Comparison of ENCODE assay signal across 8 cellular contexts in genomic region chr11:17208257-17208999, GRCh38. TPM values are rescaled to one million over a fixed set of nuclear protein-coding genes. Genes with fewer than 3 reads are reported as not detected.
A peak's percentile ranks its signal among the peaks of the same experiment; 100 is the strongest.
DNase-seq lines count a peak whose midpoint lies in the region; ATAC-seq and TF ChIP-seq lines count a peak whose summit lies in the region.

No MANE protein-coding gene starts in this region.

- H3K9me2 ChIP-seq in GM23338 (ENCODE audit: insufficient read depth) (no peaks in the 10 kb centered on the region), Karpas-422 (replicated peaks; ENCODE audit: insufficient read depth, low read length) (no peaks in the 10 kb centered on the region)

- H3K27ac Mint-ChIP-seq in GM23338: peak overlapping the region; percentile 99

- peaks cover 25% of the 10 kb centered on the region for H3K36me3 Mint-ChIP-seq in GM23338 (ENCODE audit: low read depth)

- H3K27me3 Mint-ChIP-seq in GM23338 (ENCODE audit: insufficient read depth, low read depth, poor library complexity): peaks cover 6% of the 10 kb centered on the region

- in situ Hi-C loops in astrocyte of the cerebellum (cut with HindIII; ENCODE audit: low sequenced_read_pairs): no loop called here

- peaks cover 55% of the 10 kb centered on the region for H3K79me2 ChIP-seq in GM23338 (replicated peaks; ENCODE audit: insufficient read depth)
- peaks cover 51% of the 10 kb centered on the region for H3K79me2 ChIP-seq in Karpas-422 (ENCODE audit: low read length)

- H2AFZ ChIP-seq in GM23338 (peak overlapping the region; percentile 85), Karpas-422 (ENCODE audit: low read length) (peak overlapping the region; percentile 94)

- peaks cover 17% of the 10 kb centered on the region for H3K4me1 Mint-ChIP-seq in GM23338

- TF ChIP-seq CTCF in GM23338 (conservative IDR thresholded peaks at IDR 0.05; ENCODE audit: low read depth in 2 of 2): no peak
- no peak for TF ChIP-seq CTCF in astrocyte of the cerebellum (IDR thresholded peaks at IDR 0.05; ENCODE audit: low read depth, low read length, missing control alignments)
- peak; percentile 4 for TF ChIP-seq CTCF in psoas muscle (IDR thresholded peaks at IDR 0.05)

- H3F3A ChIP-seq in GM23338 (replicated peaks; ENCODE audit: low read depth): no peaks in the 10 kb centered on the region

- H3K4me3 ChIP-seq in GM08714 (ENCODE audit: low read length) (peak overlapping the region; percentile 68), GM23338 (peak overlapping the region; percentile 77), Karpas-422 (ENCODE audit: low read length) (peak overlapping the region; percentile 89), astrocyte of the cerebellum (ENCODE audit: low read depth, low read length) (peak overlapping the region; percentile 86), psoas muscle (peak overlapping the region; percentile 78)

- peak; percentile 72 for ATAC-seq in GM23338
- ATAC-seq in psoas muscle: peak; percentile 70 to 75 (median 72)

- 4 to 6% (median 6%) methylated on average over 25 to 26 of the region's 26 CpGs for WGBS in psoas muscle, 3 donors

- H3K9ac ChIP-seq in Karpas-422 (ENCODE audit: low read length): peak overlapping the region; percentile 95

- H3K27ac ChIP-seq in GM23338 (ENCODE audit: low read depth): peak overlapping the region; percentile 98
- H3K27ac ChIP-seq in Karpas-422 (ENCODE audit: low read length): peak overlapping the region; percentile 82
- H3K27ac ChIP-seq in psoas muscle: peak overlapping the region; percentile 88

- H3K9me3 ChIP-seq in Karpas-422 (ENCODE audit: low read length) (no peaks in the 10 kb centered on the region), psoas muscle (no peaks in the 10 kb centered on the region)

- H3K27me3 ChIP-seq in GM23338 (ENCODE audit: insufficient read depth): no peaks in the 10 kb centered on the region
- H3K27me3 ChIP-seq in Karpas-422 (ENCODE audit: low read length): no peaks in the 10 kb centered on the region
- H3K27me3 ChIP-seq in psoas muscle (ENCODE audit: insufficient read depth in 3 of 3, low read length in 2 of 3): no peaks in the 10 kb centered on the region

- H3K36me3 ChIP-seq in GM23338 (ENCODE audit: insufficient read depth) (no peaks in the 10 kb centered on the region; the same call in 1 of the 2 replicates), Karpas-422 (ENCODE audit: insufficient read depth, low read length) (peaks cover 5% of the 10 kb centered on the region), psoas muscle (ENCODE audit: insufficient read depth in 1 of 2, low read depth in 1 of 2) (peaks cover 0 to under 1% of the 10 kb centered on the region in 2 donors)

- peak overlapping the region; percentile 97 for H3K4me3 Mint-ChIP-seq in GM23338

- intact Hi-C loops in psoas muscle (cut with DNase I): loop anchor here (5.0 kb wide), 2 partner anchors 69 to 131 kb away; partner anchors contain the start of genes NUCB2 (in 1 of the 2) and RPS13 (in 1 of the 2)

- DNase-seq in GM23338 (ENCODE audit: low spot score): peak; percentile 90
- DNase-seq in Karpas-422: peak; percentile 91
- DNase-seq in RKO (ENCODE audit: low spot score): peak; percentile 86
- DNase-seq in astrocyte of the cerebellum (ENCODE audit: low read depth): peak; percentile 43
- peak; percentile 34 for DNase-seq in hepatic stellate cell (ENCODE audit: low spot score)
- no peak for DNase-seq in psoas muscle
- no peak for DNase-seq in activated effector memory CD4-positive, alpha-beta T cell treated with anti-CD3 and anti-CD28 coated beads, Interleukin-2, amount 50 U/mL, for 16 hours

- H4K20me1 ChIP-seq in GM23338 (replicated peaks; ENCODE audit: insufficient read depth): peaks cover 27% of the 10 kb centered on the region
- H4K20me1 ChIP-seq in Karpas-422 (ENCODE audit: insufficient read depth, low read depth, low read length): peaks cover 4% of the 10 kb centered on the region; the same call in 1 of the 2 replicates

- H3K4me1 ChIP-seq in GM23338 (ENCODE audit: insufficient read depth): 0 out of 2 replicates have a peak, but pooled peaks cover 8% of the 10 kb centered on the region
- peaks cover 27% of the 10 kb centered on the region for H3K4me1 ChIP-seq in Karpas-422 (ENCODE audit: low read length)
- H3K4me1 ChIP-seq in psoas muscle: peaks cover 3% of the 10 kb centered on the region

- no peaks in the 10 kb centered on the region for H3K9me3 Mint-ChIP-seq in GM23338

- H3K4me2 ChIP-seq in GM23338: peak overlapping the region; percentile 93
- H3K4me2 ChIP-seq in Karpas-422 (ENCODE audit: low read depth, low read length, poor library complexity, severe bottlenecking): peak overlapping the region; percentile 99

TF ChIP-seq in GM23338, 12 proteins besides CTCF, POLR2A, EP300 and RAD21:
- TF ChIP-seq STAT1 (IDR thresholded peaks at IDR 0.05; ENCODE audit: unreplicated experiment) (no peak), EZH2 (IDR thresholded peaks at IDR 0.05; ENCODE audit: low read depth, unreplicated experiment) (no peak), EZH2phosphoT487 (IDR thresholded peaks at IDR 0.05; ENCODE audit: unreplicated experiment) (no peak), POLR2AphosphoS5 (IDR thresholded peaks at IDR 0.05; ENCODE audit: low read depth) (no peak; the same call in 1 of the 2 replicates), CREB1 (CRISPR knock-in tag; IDR thresholded peaks at IDR 0.05; ENCODE audit: low read depth) (no peak)
- TF ChIP-seq, protein P1, sequence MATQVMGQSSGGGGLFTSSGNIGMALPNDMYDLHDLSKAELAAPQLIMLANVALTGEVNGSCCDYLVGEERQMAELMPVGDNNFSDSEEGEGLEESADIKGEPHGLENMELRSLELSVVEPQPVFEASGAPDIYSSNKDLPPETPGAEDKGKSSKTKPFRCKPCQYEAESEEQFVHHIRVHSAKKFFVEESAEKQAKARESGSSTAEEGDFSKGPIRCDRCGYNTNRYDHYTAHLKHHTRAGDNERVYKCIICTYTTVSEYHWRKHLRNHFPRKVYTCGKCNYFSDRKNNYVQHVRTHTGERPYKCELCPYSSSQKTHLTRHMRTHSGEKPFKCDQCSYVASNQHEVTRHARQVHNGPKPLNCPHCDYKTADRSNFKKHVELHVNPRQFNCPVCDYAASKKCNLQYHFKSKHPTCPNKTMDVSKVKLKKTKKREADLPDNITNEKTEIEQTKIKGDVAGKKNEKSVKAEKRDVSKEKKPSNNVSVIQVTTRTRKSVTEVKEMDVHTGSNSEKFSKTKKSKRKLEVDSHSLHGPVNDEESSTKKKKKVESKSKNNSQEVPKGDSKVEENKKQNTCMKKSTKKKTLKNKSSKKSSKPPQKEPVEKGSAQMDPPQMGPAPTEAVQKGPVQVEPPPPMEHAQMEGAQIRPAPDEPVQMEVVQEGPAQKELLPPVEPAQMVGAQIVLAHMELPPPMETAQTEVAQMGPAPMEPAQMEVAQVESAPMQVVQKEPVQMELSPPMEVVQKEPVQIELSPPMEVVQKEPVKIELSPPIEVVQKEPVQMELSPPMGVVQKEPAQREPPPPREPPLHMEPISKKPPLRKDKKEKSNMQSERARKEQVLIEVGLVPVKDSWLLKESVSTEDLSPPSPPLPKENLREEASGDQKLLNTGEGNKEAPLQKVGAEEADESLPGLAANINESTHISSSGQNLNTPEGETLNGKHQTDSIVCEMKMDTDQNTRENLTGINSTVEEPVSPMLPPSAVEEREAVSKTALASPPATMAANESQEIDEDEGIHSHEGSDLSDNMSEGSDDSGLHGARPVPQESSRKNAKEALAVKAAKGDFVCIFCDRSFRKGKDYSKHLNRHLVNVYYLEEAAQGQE (IDR thresholded peaks at IDR 0.05; ENCODE audit: unreplicated experiment): no peak

RNA-seq across cellular contexts. Expression of gene PIK3C2A, which starts 0.6 kb away (rescaled TPM):
- total RNA-seq in GM23338 (2014; rRNA removed; shearing (Covaris generic)): 117 and 123 TPM in 2 replicates
- 45.8 and 59.5 TPM in 2 replicates for polyA plus RNA-seq in GM23338 (2016; fragmentation: Nextera tagmentation; extraction: Ambion mirVana)
- 32.8 and 44.2 TPM in 2 replicates for total RNA-seq in Karpas-422 (2014; rRNA removed; shearing (Covaris generic); ENCODE audit: low replicate concordance)
- 10 to 100 TPM; 14.0 to 16.6 (median 16.4) TPM for total RNA-seq in psoas muscle
- polyA plus RNA-seq in psoas muscle: 1 to 10 TPM; 3.1 to 6.2 (median 3.8) TPM

Comparison
In these comparisons a context has a peak if more than half of its experiments do, and no peak if none do; other contexts are left out.
1. DNase-seq: peak in GM23338 (single experiment), Karpas-422 (single experiment), RKO (single experiment), astrocyte of the cerebellum (single experiment) and hepatic stellate cell (single experiment); none in psoas muscle (0 of 2) and activated effector memory CD4-positive, alpha-beta T cell treated with anti-CD3 and anti-CD28 coated beads, Interleukin-2, amount 50 U/mL, for 16 hours (single experiment).
2. Peak in every context shown above with its lines, with median percentiles within 50 percentile points of each other: H3K4me3 ChIP-seq and H3K27ac ChIP-seq.